8 cellular contexts compared by ENCODE assay signal in the genomic region with DNA sequence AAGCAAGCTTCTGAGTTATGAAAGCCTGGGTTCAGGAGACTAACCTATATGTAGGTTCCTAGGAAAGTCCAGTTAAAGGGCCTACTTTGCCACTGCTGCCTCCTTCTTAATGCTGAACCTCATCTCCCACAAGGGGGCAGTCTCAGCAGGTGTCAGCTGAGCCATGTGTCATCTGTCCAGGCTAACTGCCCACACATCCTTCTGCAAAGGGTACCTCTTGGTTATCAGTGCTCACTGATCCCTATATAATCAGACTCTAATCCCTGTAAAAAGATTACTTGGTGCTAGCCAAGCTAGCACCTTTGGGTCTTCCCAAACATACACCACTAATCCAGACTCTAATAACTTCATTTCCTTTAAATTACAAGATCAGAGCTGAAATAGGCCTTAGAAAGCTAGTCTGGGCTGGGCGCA. TPM values are rescaled to one million over a fixed set of nuclear protein-coding genes. Genes with fewer than 3 reads are reported as not detected.
A peak's percentile ranks its signal among the peaks of the same experiment; 100 is the strongest.
DNase-seq lines count a peak whose midpoint lies in the region; ATAC-seq and TF ChIP-seq lines count a peak whose summit lies in the region.

No MANE protein-coding gene starts in this region.

- no peaks in the 10 kb centered on the region for H3K4me1 Mint-ChIP-seq in immature natural killer cell

- H3K4me3 Mint-ChIP-seq in immature natural killer cell: no peak overlapping the region

- peak overlapping the region in 1 of 6 donors; percentile 53 for H3K27ac Mint-ChIP-seq in immature natural killer cell

- peak; percentile 36 to 78 (median 45) for DNase-seq in NCI-H1417 (lab: John Stamatoyannopoulos, UW)
- DNase-seq in NCI-H1417 treated with DMSO at 0.1 percent for 48 hours (lab: John Stamatoyannopoulos, UW): no peak
- peak; percentile 28 for DNase-seq in NCI-H1092 (lab: John Stamatoyannopoulos, UW)
- peak; percentile 21 for DNase-seq in T-helper 22 cell (ENCODE audit: low read depth)
- peak; percentile 58 for DNase-seq in astrocyte of the spinal cord (ENCODE audit: low read depth, low spot score)
- DNase-seq in immature natural killer cell: peak; percentile 53 to 60 (median 56)
- DNase-seq in stimulated activated CD4-positive, alpha-beta T cell treated with anti-CD3 and anti-CD28 coated beads, Interleukin-4, amount 100 ng/mL, for 1 hour: peak; percentile 44

- TF ChIP-seq CTCF in astrocyte of the spinal cord (IDR thresholded peaks at IDR 0.05; ENCODE audit: low read depth, low read length): peak; percentile 77

- peaks cover 0 to 4% (median 0%) of the 10 kb centered on the region in 3 donors for H3K27me3 Mint-ChIP-seq in immature natural killer cell (ENCODE audit: low read depth in 3 of 3)

- ATAC-seq in HG03432 (IDR thresholded peaks at IDR 0.05; ENCODE audit: unreplicated experiment): no peak

- no peaks in the 10 kb centered on the region for H3K9me3 Mint-ChIP-seq in immature natural killer cell

- H3K36me3 Mint-ChIP-seq in immature natural killer cell: peaks cover 15 to 55% (median 20%) of the 10 kb centered on the region in 3 donors

- in situ Hi-C loops in astrocyte of the spinal cord (cut with HindIII; ENCODE audit: low sequenced_read_pairs): no loop called here

- H3K4me3 ChIP-seq in astrocyte of the spinal cord (ENCODE audit: low read depth, low read length): no peak overlapping the region

RNA-seq across cellular contexts. Expression of a gene that starts 9.0 kb away (rescaled TPM):
- polyA plus RNA-seq in immature natural killer cell: 100 to 1,000 TPM in 2 of 3 donors, 10 to 100 TPM in 1; 84.0 to 112 (median 112) TPM

RNA-seq across cellular contexts. Expression of a gene that starts 12.5 kb away (rescaled TPM):
- polyA plus RNA-seq in immature natural killer cell: 1 to 10 TPM in 1 of 3 donors, under 1 TPM in 1, not detected in 1; 0.41 to 2.0 TPM

RNA-seq across cellular contexts. Expression of a gene that starts 12.8 kb away (rescaled TPM):
- polyA plus RNA-seq in immature natural killer cell: 1 to 10 TPM; 3.6 to 5.3 (median 4.1) TPM

RNA-seq across cellular contexts. Expression of a gene that starts 21.7 kb away (rescaled TPM):
- polyA plus RNA-seq in immature natural killer cell: 1 to 10 TPM in 2 of 3 donors, not detected in 1; 1.8 to 3.3 TPM

RNA-seq across cellular contexts. Expression of a gene that starts 38.0 kb away (rescaled TPM):
- 100 to 1,000 TPM in 1 of 3 donors, 10 to 100 TPM in 2; 89.1 to 133 (median 94.6) TPM for polyA plus RNA-seq in immature natural killer cell
